ENCODE assay signal across 1 cellular context in the genomic region with DNA sequence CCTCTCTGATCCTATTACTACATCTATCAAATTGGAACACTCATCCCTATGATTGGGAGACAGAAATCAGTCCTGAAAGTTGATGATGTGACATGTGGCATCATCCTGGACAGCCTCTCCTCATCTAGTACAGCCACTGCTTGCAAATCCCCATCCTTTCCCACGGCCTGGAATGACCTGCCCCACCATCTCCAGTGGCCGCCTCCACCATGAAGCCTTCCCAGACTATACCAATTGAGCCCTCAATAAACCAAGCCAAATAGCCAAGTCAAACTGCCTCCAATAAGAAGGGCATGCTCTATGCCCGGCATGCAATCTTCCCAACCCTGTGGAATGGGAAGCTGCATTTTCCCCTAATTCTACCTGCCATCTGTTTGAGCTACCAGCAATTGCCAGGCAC.
A peak's percentile ranks its signal among the peaks of the same experiment; 100 is the strongest.
TF ChIP-seq lines count a peak whose summit lies in the region.

No MANE protein-coding gene starts in this region.

TF ChIP-seq in H1, 55 proteins besides CTCF, POLR2A, EP300 and RAD21:
- TF ChIP-seq ASH2L (IDR thresholded peaks at IDR 0.05; ENCODE audit: low read length) (peak; percentile 5), YY1 (IDR thresholded peaks at IDR 0.05; ENCODE audit: low read depth, low read length) (no peak), CTBP2 (IDR thresholded peaks at IDR 0.05; ENCODE audit: borderline replicate concordance, insufficient read depth, insufficient read length, low read length) (no peak), BACH1 (IDR thresholded peaks at IDR 0.05; ENCODE audit: low read length) (no peak)
